Comparison of ENCODE assay signal across 6 cellular contexts in the genomic region with DNA sequence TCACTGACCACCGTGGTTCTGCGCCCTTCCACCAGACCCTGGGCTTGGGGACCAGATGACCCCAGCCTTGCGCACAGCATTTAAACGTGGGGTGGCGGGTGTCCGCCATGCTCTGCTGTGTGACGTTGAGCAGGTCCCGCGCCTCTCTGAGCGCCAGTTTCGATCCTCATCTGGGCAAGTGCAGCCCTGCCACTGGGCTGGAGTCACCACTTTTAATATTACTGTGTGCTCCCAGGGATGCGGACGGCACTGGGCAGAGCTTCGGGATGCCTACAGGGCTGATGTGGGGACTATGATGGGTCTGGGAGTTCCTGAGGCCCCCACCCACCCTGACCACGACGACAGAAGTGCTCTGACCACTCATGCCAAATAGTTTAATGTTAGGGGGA. TPM values are rescaled to one million over a fixed set of nuclear protein-coding genes. Genes with fewer than 3 reads are reported as not detected.
DNase-seq lines count a peak whose midpoint lies in the region; ATAC-seq and TF ChIP-seq lines count a peak whose summit lies in the region.

No MANE protein-coding gene starts in this region.

- no peak for DNase-seq in GM06990 (ENCODE audit: extremely low read depth, insufficient read length)
- DNase-seq in NCI-H1092 (lab: John Stamatoyannopoulos, UW), result no peak
- DNase-seq in posterior vena cava (ENCODE audit: low spot score), result no peak

- intact Hi-C loops in posterior vena cava (cut with DNase I), result no loop called here

- H3K4me3 ChIP-seq in GM06990 (replicated peaks; ENCODE audit: low read depth, low read length) (peak overlapping the region; percentile 63), muscle layer of duodenum (ENCODE audit: low read depth in 1 of 2, low read length in 2 of 2) (peak overlapping the region; percentile 55 to 84)

- H3K9me3 ChIP-seq in muscle layer of duodenum (ENCODE audit: control insufficient read depth in 1 of 2, low read length in 2 of 2), result no peaks in the 10 kb centered on the region

- ATAC-seq in HG03045 (IDR thresholded peaks at IDR 0.05; ENCODE audit: unreplicated experiment), result no peak

- peaks cover 6 to 8% of the 10 kb centered on the region in 2 donors for H3K4me1 ChIP-seq in muscle layer of duodenum (ENCODE audit: control insufficient read depth in 1 of 2, insufficient read depth in 2 of 2, low read length in 2 of 2)

- H3K27ac ChIP-seq in angular gyrus (ENCODE audit: low read depth, low read length) (peak overlapping the region; percentile 88), muscle layer of duodenum (ENCODE audit: low read length) (peak overlapping the region; percentile 76)

- TF ChIP-seq CTCF in GM06990 (IDR thresholded peaks at IDR 0.05; ENCODE audit: insufficient read depth, low read length, poor library complexity, severe bottlenecking), result no peak

- H3K27me3 ChIP-seq in GM06990 (replicated peaks; ENCODE audit: control insufficient read depth, insufficient read depth, low read length) (no peaks in the 10 kb centered on the region; the same call in 1 of the 2 replicates), muscle layer of duodenum (ENCODE audit: low read depth, low read length) (no peaks in the 10 kb centered on the region)

- H3K36me3 ChIP-seq in GM06990 (ENCODE audit: control insufficient read depth, insufficient read depth, low read length) (no peaks in the 10 kb centered on the region), muscle layer of duodenum (ENCODE audit: control insufficient read depth in 1 of 2, insufficient read depth in 2 of 2, low read length in 2 of 2) (no peaks in the 10 kb centered on the region)

RNA-seq across cellular contexts. Expression of a gene that starts 1.2 kb away (rescaled TPM):
- total RNA-seq in posterior vena cava, result 1 to 10 TPM; 4.6 to 5.7 TPM

RNA-seq across cellular contexts. Expression of a gene that starts 8.6 kb away (rescaled TPM):
- total RNA-seq in posterior vena cava, result not detected

RNA-seq across cellular contexts. Expression of a gene that starts 19.6 kb away (rescaled TPM):
- total RNA-seq in posterior vena cava, result not detected

RNA-seq across cellular contexts. Expression of a gene that starts 24.2 kb away (rescaled TPM):
- total RNA-seq in posterior vena cava, result 100 to 1,000 TPM; 112 to 116 TPM

RNA-seq across cellular contexts. Expression of a gene that starts 43.5 kb away (rescaled TPM):
- total RNA-seq in posterior vena cava, result not detected
